Comparison of ENCODE assay signal across 35 cellular contexts in genomic region chr17:62757518-62757951, GRCh38. TPM values are rescaled to one million over a fixed set of nuclear protein-coding genes. Genes with fewer than 3 reads are reported as not detected.
A peak's percentile ranks its signal among the peaks of the same experiment; 100 is the strongest.
DNase-seq lines count a peak whose midpoint lies in the region; ATAC-seq and TF ChIP-seq lines count a peak whose summit lies in the region.
"Had no signal": no experiment of that assay in that cellular context is flagged by ENCODE, and none has a peak within 500 bp of the region (broad histone marks: within the 10 kb centered on the region; RNA-seq: fewer than 3 reads in every experiment).

No MANE protein-coding gene starts in this region.

- DNase-seq in BE2C (peak; percentile 74), IMR-90 (peak; percentile 16), fibroblast of lung (ENCODE audit: low read depth in 2 of 2) (peak; percentile 58 to 89), activated gamma-delta T cell treated with Interleukin-2 at 50 U/mL for 16 hours (no peak), OCI-LY7 (ENCODE audit: low spot score) (no peak)
- DNase-seq: activated CD4-positive, alpha-beta T cell treated with anti-CD3 and anti-CD28 coated beads, Interleukin-2, amount 50 U/mL, for 48 hours; activated naive CD4-positive, alpha-beta T cell treated with Interleukin-2 at 50 U/mL for 16 hours; activated T-cell treated with anti-CD3 and anti-CD28 coated beads, Interleukin-2, amount 50 U/mL, for 72 hours; CD8-positive, alpha-beta T cell; dorsolateral prefrontal cortex; hypothalamus; immature natural killer cell; KG1; left colon; NCI-H1105; NCI-H1930; NCI-H2171 treated with DMSO at 0.1 percent for 48 hours; NCI-H510A; NK-92 treated with Interleukin-12 subunit alpha and Interleukin-12 subunit beta, amount 100 ng/mL, for 24 hours; PC-9; right cardiac atrium; Right ventricle myocardium superior; stimulated activated naive CD8-positive, alpha-beta T cell treated with anti-CD3 and anti-CD28 coated beads, Interleukin-15, amount 100 ng/mL, for 72 hours had no signal

- peaks cover 12% of the 10 kb centered on the region for H3K27me3 Mint-ChIP-seq in nephron (ENCODE audit: low read depth)

- H2BK15ac ChIP-seq in IMR-90 (ENCODE audit: low read depth, low read length): peak overlapping the region; percentile 32

- peak overlapping the region; percentile 11 for H3K4ac ChIP-seq in IMR-90 (ENCODE audit: low read depth, low read length)

- H3K4me2 ChIP-seq in IMR-90 (ENCODE audit: low read depth, low read length): peak overlapping the region; percentile 65
- no peak overlapping the region for H3K4me2 ChIP-seq in fibroblast of lung (ENCODE audit: extremely low read depth, insufficient read depth, low read length)
- no peak overlapping the region for H3K4me2 ChIP-seq in OCI-LY7 (ENCODE audit: low read length)
- H3K4me2 ChIP-seq: PC-9 had no signal

- no peaks in the 10 kb centered on the region for H3K9me3 Mint-ChIP-seq in nephron
- H3K9me3 Mint-ChIP-seq: activated T-cell treated with anti-CD3 and anti-CD28 coated beads, Interleukin-2, amount 50 U/mL, for 72 hours; CD8-positive, alpha-beta T cell; immature natural killer cell; memory B cell; stimulated activated naive CD8-positive, alpha-beta T cell treated with anti-CD3 and anti-CD28 coated beads, Interleukin-15, amount 100 ng/mL, for 72 hours had no signal

- TF ChIP-seq CTCF in BE2C (IDR thresholded peaks at IDR 0.05; ENCODE audit: low read depth, low read length): no peak
- TF ChIP-seq CTCF in IMR-90 (conservative IDR thresholded peaks at IDR 0.05; ENCODE audit: low read depth, low read length): no peak
- TF ChIP-seq CTCF in fibroblast of lung (conservative IDR thresholded peaks at IDR 0.05 in 1 of 2, IDR thresholded peaks at IDR 0.05 in 1 of 2; ENCODE audit: low read depth in 1 of 2, low read length in 2 of 2): no peak
- TF ChIP-seq CTCF in nephron (IDR thresholded peaks at IDR 0.05; ENCODE audit: unreplicated experiment in 3 of 3): no peak
- no peak for TF ChIP-seq CTCF in OCI-LY7 (conservative IDR thresholded peaks at IDR 0.05; ENCODE audit: low read length)

- no CpG with 5 or more reads among the region's 4 CpGs for WGBS in IMR-90 (ENCODE audit: extremely low coverage in 2 of 2, insufficient read length in 1 of 2), 2 experiments

- H2AFZ ChIP-seq in IMR-90 (replicated peaks; ENCODE audit: low read length, poor library complexity) (peak overlapping the region; percentile 63), fibroblast of lung (ENCODE audit: low read length) (no peak overlapping the region), OCI-LY7 (ENCODE audit: low read length) (no peak overlapping the region)
- H2AFZ ChIP-seq: PC-9 had no signal

- peak overlapping the region; percentile 89 for H3K18ac ChIP-seq in IMR-90 (ENCODE audit: low read depth, low read length)

- no peak overlapping the region for H3K14ac ChIP-seq in IMR-90 (replicated peaks; ENCODE audit: low read depth, low read length)

- H4K5ac ChIP-seq in IMR-90 (ENCODE audit: low read depth, low read length): peak overlapping the region; percentile 83

- H3K4me1 ChIP-seq in BE2C (peaks cover 9% of the 10 kb centered on the region), IMR-90 (ENCODE audit: control insufficient read depth, insufficient read depth, low read length) (peaks cover 19% of the 10 kb centered on the region), fibroblast of lung (ENCODE audit: control insufficient read depth, extremely low read depth, insufficient read depth, low read length) (peaks cover 3% of the 10 kb centered on the region), OCI-LY7 (ENCODE audit: insufficient read depth, low read length, poor library complexity, severe bottlenecking) (no peaks in the 10 kb centered on the region)

- no peak overlapping the region for H3K4me3 ChIP-seq in BE2C (ENCODE audit: low read depth, low read length)
- H3K4me3 ChIP-seq in IMR-90 (ENCODE audit: insufficient read depth, low read depth, low read length): no peak overlapping the region
- no peak overlapping the region for H3K4me3 ChIP-seq in fibroblast of lung (replicated peaks in 1 of 4; ENCODE audit: control extremely low read depth in 1 of 4, insufficient read depth in 1 of 4, low read depth in 3 of 4, low read length in 4 of 4)
- H3K4me3 ChIP-seq in OCI-LY7 (ENCODE audit: low read depth, low read length, poor library complexity, severe bottlenecking): no peak overlapping the region
- H3K4me3 ChIP-seq: dorsolateral prefrontal cortex, esophagus muscularis mucosa, PC-9, thoracic aorta had no signal

- peak overlapping the region; percentile 12; the same call in 1 of the 2 replicates for H2BK20ac ChIP-seq in IMR-90 (ENCODE audit: low read depth, low read length)

- no peaks in the 10 kb centered on the region for H3K36me3 Mint-ChIP-seq in nephron (ENCODE audit: low read depth)
- H3K36me3 Mint-ChIP-seq: CD8-positive, alpha-beta T cell; immature natural killer cell; memory B cell had no signal

- no peaks in the 10 kb centered on the region for H3K9me2 ChIP-seq in OCI-LY7 (ENCODE audit: insufficient read depth, low read length)

- H2BK5ac ChIP-seq in IMR-90 (ENCODE audit: low read depth, low read length, poor library complexity, severe bottlenecking): peak overlapping the region; percentile 6

- TF ChIP-seq POLR2A in IMR-90 (IDR thresholded peaks at IDR 0.05; ENCODE audit: low read depth, low read length): no peak

- H4K20me1 ChIP-seq in IMR-90 (ENCODE audit: insufficient read depth, low read length): no peaks in the 10 kb centered on the region
- H4K20me1 ChIP-seq in fibroblast of lung (ENCODE audit: control insufficient read depth, extremely low read depth, insufficient read depth, low read length): no peaks in the 10 kb centered on the region
- H4K20me1 ChIP-seq in OCI-LY7 (ENCODE audit: insufficient read depth, low read length): no peaks in the 10 kb centered on the region

- H3K27ac ChIP-seq in IMR-90 (ENCODE audit: insufficient read depth, low read length) (no peak overlapping the region), fibroblast of lung (ENCODE audit: insufficient read depth, low read length) (no peak overlapping the region), OCI-LY7 (ENCODE audit: low read depth, low read length, poor library complexity, severe bottlenecking) (no peak overlapping the region)
- H3K27ac ChIP-seq: esophagus muscularis mucosa, PC-9, thoracic aorta had no signal

- ATAC-seq in IMR-90 (ENCODE audit: low read depth): no peak
- no peak for ATAC-seq in GM21367 (IDR thresholded peaks at IDR 0.05; ENCODE audit: unreplicated experiment)
- ATAC-seq in HG03342 (IDR thresholded peaks at IDR 0.05; ENCODE audit: unreplicated experiment): no peak
- ATAC-seq: activated CD4-positive, CD25-positive, alpha-beta regulatory T cell treated with anti-CD3 and anti-CD28 coated beads, Interleukin-2, amount 50 U/mL, for 24 hours; activated T-cell treated with anti-CD3 and anti-CD28 coated beads, Interleukin-2, amount 50 U/mL, for 72 hours; CD8-positive, alpha-beta T cell; left colon; right cardiac atrium; stimulated activated naive CD8-positive, alpha-beta T cell treated with anti-CD3 and anti-CD28 coated beads, Interleukin-15, amount 100 ng/mL, for 72 hours had no signal

- CTCF ChIA-PET in IMR-90 (lab: Yijun Ruan, JAX) (interaction anchor here (1.1 kb wide), 1 partner anchor 10 kb away, joined by 3 read pairs; no protein-coding TSS in a partner anchor), OCI-LY7 (lab: Charles Lee; ENCODE audit: unreplicated experiment) (no interaction called here)

- H3K9ac ChIP-seq in IMR-90 (ENCODE audit: low read depth, low read length) (no peak overlapping the region; the same call in 1 of the 2 replicates), fibroblast of lung (ENCODE audit: insufficient read depth, low read length) (no peak overlapping the region)

- H2AK9ac ChIP-seq in IMR-90 (replicated peaks; ENCODE audit: low read depth, low read length, poor library complexity): no peak overlapping the region

- peak overlapping the region; percentile 38 to 79 (median 71) for H3K27ac Mint-ChIP-seq in nephron
- H3K27ac Mint-ChIP-seq: activated T-cell treated with anti-CD3 and anti-CD28 coated beads, Interleukin-2, amount 50 U/mL, for 72 hours; B cell; CD8-positive, alpha-beta T cell; immature natural killer cell; memory B cell; stimulated activated naive CD8-positive, alpha-beta T cell treated with anti-CD3 and anti-CD28 coated beads, Interleukin-15, amount 100 ng/mL, for 72 hours had no signal

- H4K8ac ChIP-seq in IMR-90 (ENCODE audit: low read depth in 2 of 2, low read length in 2 of 2): peak overlapping the region; percentile 38 to 73; a peak in 3 of 4 replicates

- H3K79me1 ChIP-seq in IMR-90 (ENCODE audit: low read depth in 1 of 2, low read length in 2 of 2): no peaks in the 10 kb centered on the region

- peak overlapping the region; percentile 5 for H2AK5ac ChIP-seq in IMR-90 (ENCODE audit: low read depth, low read length)

- peaks cover 10% of the 10 kb centered on the region; the same call in 1 of the 2 replicates for H3K9me1 ChIP-seq in IMR-90 (ENCODE audit: insufficient read depth, low read length)

- H3K23ac ChIP-seq in IMR-90 (ENCODE audit: low read depth, low read length): no peak overlapping the region

- in situ Hi-C loops in IMR-90 (cut with MboI; ENCODE audit: low sequenced_read_pairs): no loop called here

- H3K9me3 ChIP-seq in BE2C (no peaks in the 10 kb centered on the region), IMR-90 (ENCODE audit: control insufficient read depth, insufficient read depth, low read length) (no peaks in the 10 kb centered on the region), fibroblast of lung (ENCODE audit: control insufficient read depth, insufficient read depth, low read depth, low read length) (no peaks in the 10 kb centered on the region), OCI-LY7 (ENCODE audit: low read length) (no peaks in the 10 kb centered on the region)
- H3K9me3 ChIP-seq: esophagus muscularis mucosa, thoracic aorta had no signal

- peaks cover 66% of the 10 kb centered on the region for H3K4me1 Mint-ChIP-seq in nephron
- H3K4me1 Mint-ChIP-seq: B cell; immature natural killer cell; memory B cell; stimulated activated naive CD8-positive, alpha-beta T cell treated with anti-CD3 and anti-CD28 coated beads, Interleukin-15, amount 100 ng/mL, for 72 hours had no signal

- H3K36me3 ChIP-seq in BE2C: no peaks in the 10 kb centered on the region
- no peaks in the 10 kb centered on the region for H3K36me3 ChIP-seq in IMR-90 (ENCODE audit: control insufficient read depth, insufficient read depth, low read length)
- H3K36me3 ChIP-seq in fibroblast of lung (ENCODE audit: control insufficient read depth, insufficient read depth, low read length): no peaks in the 10 kb centered on the region
- H3K36me3 ChIP-seq in OCI-LY7 (ENCODE audit: insufficient read depth, low read length): no peaks in the 10 kb centered on the region
- H3K36me3 ChIP-seq: esophagus muscularis mucosa, thoracic aorta had no signal

- dilution Hi-C loops in IMR-90 (cut with HindIII; ENCODE audit: low sequenced_read_pairs, unreplicated experiment): no loop called here

- POLR2A ChIA-PET in IMR-90 (lab: Charles Lee; ENCODE audit: unreplicated experiment): no interaction called here
- POLR2A ChIA-PET in OCI-LY7 (lab: Charles Lee): no interaction called here

- TF ChIP-seq RAD21 in IMR-90 (IDR thresholded peaks at IDR 0.05; ENCODE audit: low read length): no peak

- H3K56ac ChIP-seq in IMR-90 (ENCODE audit: extremely low read depth, insufficient read depth, low read length): no peak overlapping the region

- BruUV-seq in IMR-90 (replicated peaks; lab: Mats Ljungman, UMichigan) (no TSS peak), OCI-LY7 (replicated peaks; lab: Mats Ljungman, UMichigan) (no TSS peak)

- intact Hi-C loops in IMR-90 (cut with micrococcal nuclease): no loop called here
- intact Hi-C loops in OCI-LY7 (cut with micrococcal nuclease; ENCODE audit: unreplicated experiment): no loop called here

- no peaks in the 10 kb centered on the region for H3K27me3 ChIP-seq in BE2C
- H3K27me3 ChIP-seq in IMR-90 (ENCODE audit: control insufficient read depth, insufficient read depth, low read length): no peaks in the 10 kb centered on the region
- H3K27me3 ChIP-seq in fibroblast of lung (ENCODE audit: control insufficient read depth, insufficient read depth, low read length): no peaks in the 10 kb centered on the region
- H3K27me3 ChIP-seq: esophagus muscularis mucosa had no signal

- H3K4me3 Mint-ChIP-seq in nephron: no peak overlapping the region
- H3K4me3 Mint-ChIP-seq: activated T-cell treated with anti-CD3 and anti-CD28 coated beads, Interleukin-2, amount 50 U/mL, for 72 hours; B cell; CD8-positive, alpha-beta T cell; immature natural killer cell; memory B cell; stimulated activated naive CD8-positive, alpha-beta T cell treated with anti-CD3 and anti-CD28 coated beads, Interleukin-15, amount 100 ng/mL, for 72 hours had no signal

- H3K79me2 ChIP-seq in fibroblast of lung (ENCODE audit: control insufficient read depth, insufficient read depth, low read length) (no peaks in the 10 kb centered on the region), OCI-LY7 (ENCODE audit: insufficient read depth, low read depth, low read length) (no peaks in the 10 kb centered on the region)

- peak overlapping the region; percentile 50 for H4K91ac ChIP-seq in IMR-90 (ENCODE audit: insufficient read depth, low read depth, low read length)

- H2BK120ac ChIP-seq in IMR-90 (ENCODE audit: low read depth, low read length): peak overlapping the region; percentile 53

RNA-seq across cellular contexts. Expression of gene MARCHF10, which starts 50.6 kb away (rescaled TPM):
- polyA plus RNA-seq in BE2C (2012; ENCODE audit: insufficient read depth, insufficient read length, low read depth): not detected
- total RNA-seq in IMR-90 (2012; rRNA removed): under 0.01 and 0.18 TPM in 2 replicates
- 0.10 and 0.74 TPM in 2 replicates for polyA plus RNA-seq in IMR-90 (2012; rRNA removed)
- polyA plus RNA-seq in IMR-90 (2012; cell fraction: cytosol; rRNA removed): 0.33 and 0.42 TPM in 2 replicates
- 0.50 and 1.2 TPM in 2 replicates for polyA plus RNA-seq in IMR-90 (2012; cell fraction: nucleus; rRNA removed; ENCODE audit: low replicate concordance)
- total RNA-seq in fibroblast of lung: 0.17 TPM in 1 of 2 replicates, not detected in the other
- polyA plus RNA-seq in fibroblast of lung: 0.14 TPM in 1 of 2 replicates, not detected in the other
- polyA plus RNA-seq in fibroblast of lung (2012): 0.23 TPM in 1 of 2 replicates, not detected in the other
- polyA minus RNA-seq in fibroblast of lung (ENCODE audit: low replicate concordance): not detected in 2 replicates
- total RNA-seq in OCI-LY7 (2014; rRNA removed; shearing (Covaris generic)): not detected in 2 replicates
- total RNA-seq in OCI-LY7 (2022): not detected in 2 replicates
- total RNA-seq: A673; activated T-cell treated with anti-CD3 and anti-CD28 coated beads, Interleukin-2, amount 50 U/mL, for 72 hours; B cell; CD8-positive, alpha-beta T cell; left colon; MCF 10A; posterior vena cava; right cardiac atrium; Right ventricle myocardium superior; T-helper 2 cell treated with Interferon-gamma antibody and Interleukin-4, amounts not matched to agents 100 ng/mL and 5 ng/mL, for 36 hours; thoracic aorta had no signal

Comparison
In these comparisons a context has a peak if more than half of its experiments do, and no peak if none do; other contexts are left out.
1. DNase-seq: peak in BE2C (single experiment), IMR-90 (single experiment) and fibroblast of lung (2 of 2); none in activated gamma-delta T cell treated with Interleukin-2 at 50 U/mL for 16 hours (single experiment) and OCI-LY7 (single experiment).